In the genomic region with DNA sequence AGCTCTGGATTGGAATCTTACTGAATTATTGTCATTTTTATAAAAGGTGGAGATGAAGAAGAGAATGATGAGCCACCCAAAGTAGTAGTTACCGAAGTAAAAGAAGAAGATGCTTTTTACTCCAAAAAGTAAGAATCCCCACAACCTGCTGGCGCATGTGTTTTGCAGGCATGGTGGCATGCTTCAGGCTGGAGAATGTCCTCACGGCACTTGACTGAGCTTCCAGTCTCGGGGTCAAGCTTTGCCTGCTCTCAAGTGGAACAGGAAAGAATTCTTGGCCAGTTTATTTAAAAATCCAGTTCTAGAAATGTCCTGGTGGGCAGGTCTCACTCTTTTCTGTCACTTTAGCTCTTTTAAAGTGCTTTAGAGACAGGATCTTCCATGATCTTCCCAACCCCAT, we compare ENCODE assay signal across 1 cellular context.
TF ChIP-seq lines count a peak whose summit lies in the region.

No MANE protein-coding gene starts in this region.

TF ChIP-seq in H1, 55 proteins besides CTCF, POLR2A, EP300 and RAD21:
- TF ChIP-seq SIN3A (conservative IDR thresholded peaks at IDR 0.05 in 1 of 2, IDR thresholded peaks at IDR 0.05 in 1 of 2; ENCODE audit: low read depth in 1 of 2, low read length in 2 of 2) (no peak), E2F6 (IDR thresholded peaks at IDR 0.05) (no peak), SP2 (IDR thresholded peaks at IDR 0.05; ENCODE audit: low read length) (no peak), YY1 (IDR thresholded peaks at IDR 0.05; ENCODE audit: low read depth, low read length) (no peak), EZH2 (IDR thresholded peaks at IDR 0.05; ENCODE audit: low read depth, low read length, severe bottlenecking) (no peak), JUN (IDR thresholded peaks at IDR 0.05; ENCODE audit: low read depth, low read length) (no peak), RXRA (IDR thresholded peaks at IDR 0.05; ENCODE audit: insufficient read depth, low read depth, low read length) (no peak), GTF2F1 (IDR thresholded peaks at IDR 0.05; ENCODE audit: borderline replicate concordance, low read depth, low read length) (no peak), SRF (IDR thresholded peaks at IDR 0.05; ENCODE audit: low read depth, low read length) (no peak), KDM4A (IDR thresholded peaks at IDR 0.05; ENCODE audit: low read depth, low read length, severe bottlenecking) (no peak), BCL11A (IDR thresholded peaks at IDR 0.05; ENCODE audit: low read depth in 2 of 2, low read length in 2 of 2) (no peak), HDAC6 (IDR thresholded peaks at IDR 0.05; ENCODE audit: low read depth, low read length) (no peak), NANOG (IDR thresholded peaks at IDR 0.05; ENCODE audit: insufficient read depth, low read depth, low read length, poor library complexity, severe bottlenecking) (no peak), CBX8 (IDR thresholded peaks at IDR 0.05; ENCODE audit: borderline replicate concordance, low read depth, low read length) (no peak), PHF8 (conservative IDR thresholded peaks at IDR 0.05; ENCODE audit: low read depth, low read length) (no peak)
- TF ChIP-seq, protein P1, sequence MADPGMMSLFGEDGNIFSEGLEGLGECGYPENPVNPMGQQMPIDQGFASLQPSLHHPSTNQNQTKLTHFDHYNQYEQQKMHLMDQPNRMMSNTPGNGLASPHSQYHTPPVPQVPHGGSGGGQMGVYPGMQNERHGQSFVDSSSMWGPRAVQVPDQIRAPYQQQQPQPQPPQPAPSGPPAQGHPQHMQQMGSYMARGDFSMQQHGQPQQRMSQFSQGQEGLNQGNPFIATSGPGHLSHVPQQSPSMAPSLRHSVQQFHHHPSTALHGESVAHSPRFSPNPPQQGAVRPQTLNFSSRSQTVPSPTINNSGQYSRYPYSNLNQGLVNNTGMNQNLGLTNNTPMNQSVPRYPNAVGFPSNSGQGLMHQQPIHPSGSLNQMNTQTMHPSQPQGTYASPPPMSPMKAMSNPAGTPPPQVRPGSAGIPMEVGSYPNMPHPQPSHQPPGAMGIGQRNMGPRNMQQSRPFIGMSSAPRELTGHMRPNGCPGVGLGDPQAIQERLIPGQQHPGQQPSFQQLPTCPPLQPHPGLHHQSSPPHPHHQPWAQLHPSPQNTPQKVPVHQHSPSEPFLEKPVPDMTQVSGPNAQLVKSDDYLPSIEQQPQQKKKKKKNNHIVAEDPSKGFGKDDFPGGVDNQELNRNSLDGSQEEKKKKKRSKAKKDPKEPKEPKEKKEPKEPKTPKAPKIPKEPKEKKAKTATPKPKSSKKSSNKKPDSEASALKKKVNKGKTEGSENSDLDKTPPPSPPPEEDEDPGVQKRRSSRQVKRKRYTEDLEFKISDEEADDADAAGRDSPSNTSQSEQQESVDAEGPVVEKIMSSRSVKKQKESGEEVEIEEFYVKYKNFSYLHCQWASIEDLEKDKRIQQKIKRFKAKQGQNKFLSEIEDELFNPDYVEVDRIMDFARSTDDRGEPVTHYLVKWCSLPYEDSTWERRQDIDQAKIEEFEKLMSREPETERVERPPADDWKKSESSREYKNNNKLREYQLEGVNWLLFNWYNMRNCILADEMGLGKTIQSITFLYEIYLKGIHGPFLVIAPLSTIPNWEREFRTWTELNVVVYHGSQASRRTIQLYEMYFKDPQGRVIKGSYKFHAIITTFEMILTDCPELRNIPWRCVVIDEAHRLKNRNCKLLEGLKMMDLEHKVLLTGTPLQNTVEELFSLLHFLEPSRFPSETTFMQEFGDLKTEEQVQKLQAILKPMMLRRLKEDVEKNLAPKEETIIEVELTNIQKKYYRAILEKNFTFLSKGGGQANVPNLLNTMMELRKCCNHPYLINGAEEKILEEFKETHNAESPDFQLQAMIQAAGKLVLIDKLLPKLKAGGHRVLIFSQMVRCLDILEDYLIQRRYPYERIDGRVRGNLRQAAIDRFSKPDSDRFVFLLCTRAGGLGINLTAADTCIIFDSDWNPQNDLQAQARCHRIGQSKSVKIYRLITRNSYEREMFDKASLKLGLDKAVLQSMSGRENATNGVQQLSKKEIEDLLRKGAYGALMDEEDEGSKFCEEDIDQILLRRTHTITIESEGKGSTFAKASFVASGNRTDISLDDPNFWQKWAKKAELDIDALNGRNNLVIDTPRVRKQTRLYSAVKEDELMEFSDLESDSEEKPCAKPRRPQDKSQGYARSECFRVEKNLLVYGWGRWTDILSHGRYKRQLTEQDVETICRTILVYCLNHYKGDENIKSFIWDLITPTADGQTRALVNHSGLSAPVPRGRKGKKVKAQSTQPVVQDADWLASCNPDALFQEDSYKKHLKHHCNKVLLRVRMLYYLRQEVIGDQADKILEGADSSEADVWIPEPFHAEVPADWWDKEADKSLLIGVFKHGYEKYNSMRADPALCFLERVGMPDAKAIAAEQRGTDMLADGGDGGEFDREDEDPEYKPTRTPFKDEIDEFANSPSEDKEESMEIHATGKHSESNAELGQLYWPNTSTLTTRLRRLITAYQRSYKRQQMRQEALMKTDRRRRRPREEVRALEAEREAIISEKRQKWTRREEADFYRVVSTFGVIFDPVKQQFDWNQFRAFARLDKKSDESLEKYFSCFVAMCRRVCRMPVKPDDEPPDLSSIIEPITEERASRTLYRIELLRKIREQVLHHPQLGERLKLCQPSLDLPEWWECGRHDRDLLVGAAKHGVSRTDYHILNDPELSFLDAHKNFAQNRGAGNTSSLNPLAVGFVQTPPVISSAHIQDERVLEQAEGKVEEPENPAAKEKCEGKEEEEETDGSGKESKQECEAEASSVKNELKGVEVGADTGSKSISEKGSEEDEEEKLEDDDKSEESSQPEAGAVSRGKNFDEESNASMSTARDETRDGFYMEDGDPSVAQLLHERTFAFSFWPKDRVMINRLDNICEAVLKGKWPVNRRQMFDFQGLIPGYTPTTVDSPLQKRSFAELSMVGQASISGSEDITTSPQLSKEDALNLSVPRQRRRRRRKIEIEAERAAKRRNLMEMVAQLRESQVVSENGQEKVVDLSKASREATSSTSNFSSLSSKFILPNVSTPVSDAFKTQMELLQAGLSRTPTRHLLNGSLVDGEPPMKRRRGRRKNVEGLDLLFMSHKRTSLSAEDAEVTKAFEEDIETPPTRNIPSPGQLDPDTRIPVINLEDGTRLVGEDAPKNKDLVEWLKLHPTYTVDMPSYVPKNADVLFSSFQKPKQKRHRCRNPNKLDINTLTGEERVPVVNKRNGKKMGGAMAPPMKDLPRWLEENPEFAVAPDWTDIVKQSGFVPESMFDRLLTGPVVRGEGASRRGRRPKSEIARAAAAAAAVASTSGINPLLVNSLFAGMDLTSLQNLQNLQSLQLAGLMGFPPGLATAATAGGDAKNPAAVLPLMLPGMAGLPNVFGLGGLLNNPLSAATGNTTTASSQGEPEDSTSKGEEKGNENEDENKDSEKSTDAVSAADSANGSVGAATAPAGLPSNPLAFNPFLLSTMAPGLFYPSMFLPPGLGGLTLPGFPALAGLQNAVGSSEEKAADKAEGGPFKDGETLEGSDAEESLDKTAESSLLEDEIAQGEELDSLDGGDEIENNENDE (IDR thresholded peaks at IDR 0.05; ENCODE audit: insufficient replicate concordance, low read length): no peak
- TF ChIP-seq, protein P2, sequence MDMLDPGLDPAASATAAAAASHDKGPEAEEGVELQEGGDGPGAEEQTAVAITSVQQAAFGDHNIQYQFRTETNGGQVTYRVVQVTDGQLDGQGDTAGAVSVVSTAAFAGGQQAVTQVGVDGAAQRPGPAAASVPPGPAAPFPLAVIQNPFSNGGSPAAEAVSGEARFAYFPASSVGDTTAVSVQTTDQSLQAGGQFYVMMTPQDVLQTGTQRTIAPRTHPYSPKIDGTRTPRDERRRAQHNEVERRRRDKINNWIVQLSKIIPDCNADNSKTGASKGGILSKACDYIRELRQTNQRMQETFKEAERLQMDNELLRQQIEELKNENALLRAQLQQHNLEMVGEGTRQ (IDR thresholded peaks at IDR 0.05; ENCODE audit: low read length): no peak
